Comparison of ENCODE assay signal across 8 cellular contexts in genomic region chrX:154411981-154412340, GRCh38. TPM values are rescaled to one million over a fixed set of nuclear protein-coding genes. Genes with fewer than 3 reads are reported as not detected.
DNase-seq lines count a peak whose midpoint lies in the region; ATAC-seq and TF ChIP-seq lines count a peak whose summit lies in the region.

No MANE protein-coding gene starts in this region.

- intact Hi-C loops in activated CD4-positive, alpha-beta T cell treated with anti-CD3 and anti-CD28 coated beads, Interleukin-2, amount 10 ng/mL, durations not matched to agents 24 days and 14 days (cut with micrococcal nuclease): loop anchor here (1.0 kb wide), 1 partner anchor 16 kb away; the partner anchor contains the start of gene ATP6AP1

- no peak overlapping the region for H2AK5ac ChIP-seq in mesendoderm (ENCODE audit: low read length)

- H4K8ac ChIP-seq in mesendoderm (ENCODE audit: low read depth, low read length): no peak overlapping the region

- TF ChIP-seq POLR2A in suprapubic skin (IDR thresholded peaks at IDR 0.05): peak in 1 of 2 donors; percentile 14

- DNase-seq in GM12865 (ENCODE audit: low read depth) (peak; percentile 73), NCI-H187 treated with DMSO at 0.1 percent for 48 hours (lab: John Stamatoyannopoulos, UW) (peak; percentile 23), mesendoderm (peak; percentile 67), suprapubic skin (ENCODE audit: low spot score in 2 of 2) (peak in 1 of 2 donors; percentile 82)
- peak; percentile 85 for DNase-seq in activated CD4-positive, alpha-beta T cell treated with anti-CD3 and anti-CD28 coated beads, Interleukin-2, amount 10 ng/mL, durations not matched to agents 24 days and 14 days
- DNase-seq in effector CD8-positive, alpha-beta T cell (lab: John Stamatoyannopoulos, UW): peak; percentile 6

- no peak overlapping the region for H2BK5ac ChIP-seq in mesendoderm (ENCODE audit: low read length)

- peak overlapping the region; percentile 82 for H3K9ac ChIP-seq in mesendoderm (ENCODE audit: low read length)

- no peak overlapping the region for H3K18ac ChIP-seq in mesendoderm (ENCODE audit: low read length)

- H3K79me1 ChIP-seq in mesendoderm (ENCODE audit: low read length): no peaks in the 10 kb centered on the region

- no peaks in the 10 kb centered on the region for H3K9me3 Mint-ChIP-seq in activated CD4-positive, alpha-beta T cell treated with anti-CD3 and anti-CD28 coated beads, Interleukin-2, amount 10 ng/mL, durations not matched to agents 24 days and 14 days

- peaks cover 12% of the 10 kb centered on the region for H3K36me3 Mint-ChIP-seq in activated CD4-positive, alpha-beta T cell treated with anti-CD3 and anti-CD28 coated beads, Interleukin-2, amount 10 ng/mL, durations not matched to agents 24 days and 14 days (ENCODE audit: low read depth)

- no peak for TF ChIP-seq CTCF in GM12865 (IDR thresholded peaks at IDR 0.05; ENCODE audit: insufficient read depth, low read depth, low read length, missing control alignments)
- TF ChIP-seq CTCF in suprapubic skin (IDR thresholded peaks at IDR 0.05): no peak

- H3K4ac ChIP-seq in mesendoderm (ENCODE audit: low read depth, low read length): peak overlapping the region; percentile 75

- no peaks in the 10 kb centered on the region for H3K9me3 ChIP-seq in suprapubic skin

- H3K27ac ChIP-seq in mesendoderm (ENCODE audit: low read depth, low read length) (peak overlapping the region; percentile 68), suprapubic skin (peak overlapping the region; percentile 94)

- peak overlapping the region; percentile 82 for H3K27ac Mint-ChIP-seq in activated CD4-positive, alpha-beta T cell treated with anti-CD3 and anti-CD28 coated beads, Interleukin-2, amount 10 ng/mL, durations not matched to agents 24 days and 14 days

- no peak for TF ChIP-seq EP300 in suprapubic skin (IDR thresholded peaks at IDR 0.05)

- H4K5ac ChIP-seq in mesendoderm (ENCODE audit: low read length): no peak overlapping the region

- H3K4me1 Mint-ChIP-seq in activated CD4-positive, alpha-beta T cell treated with anti-CD3 and anti-CD28 coated beads, Interleukin-2, amount 10 ng/mL, durations not matched to agents 24 days and 14 days: peaks cover 11% of the 10 kb centered on the region

- H3K4me3 ChIP-seq in GM12865 (ENCODE audit: low read depth, low read length) (peak overlapping the region; percentile 54), mesendoderm (ENCODE audit: low read length) (peak overlapping the region; percentile 65), suprapubic skin (peak overlapping the region; percentile 81)

- H3K36me3 ChIP-seq in mesendoderm (ENCODE audit: control insufficient read depth, insufficient read depth, low read length) (no peaks in the 10 kb centered on the region), suprapubic skin (no peaks in the 10 kb centered on the region)

- no peaks in the 10 kb centered on the region for H3K79me2 ChIP-seq in mesendoderm (ENCODE audit: control insufficient read depth, insufficient read depth, low read length)

- H3K27me3 Mint-ChIP-seq in activated CD4-positive, alpha-beta T cell treated with anti-CD3 and anti-CD28 coated beads, Interleukin-2, amount 10 ng/mL, durations not matched to agents 24 days and 14 days: no peaks in the 10 kb centered on the region

- H3K4me3 Mint-ChIP-seq in activated CD4-positive, alpha-beta T cell treated with anti-CD3 and anti-CD28 coated beads, Interleukin-2, amount 10 ng/mL, durations not matched to agents 24 days and 14 days: peak overlapping the region; percentile 84

- H2BK15ac ChIP-seq in mesendoderm (replicated peaks; ENCODE audit: low read depth): no peak overlapping the region

- H3K56ac ChIP-seq in mesendoderm (ENCODE audit: low read length): peak overlapping the region; percentile 93

- H3K4me2 ChIP-seq in mesendoderm (ENCODE audit: low read length): peak overlapping the region; percentile 20

- no peaks in the 10 kb centered on the region for H3K4me1 ChIP-seq in mesendoderm (ENCODE audit: control insufficient read depth, low read depth, low read length)
- H3K4me1 ChIP-seq in suprapubic skin: peaks cover 12% of the 10 kb centered on the region

- no CpG with 5 or more reads among the region's 29 CpGs for WGBS in mesendoderm (ENCODE audit: extremely low coverage, insufficient coverage, low lambda C conversion rate)
- WGBS in suprapubic skin: 60% methylated on average over 3 of the region's 29 CpGs

- peak; percentile 59 for ATAC-seq in HG02642 (IDR thresholded peaks at IDR 0.05; ENCODE audit: poor library complexity, unreplicated experiment)
- ATAC-seq in GM19455 (IDR thresholded peaks at IDR 0.05; ENCODE audit: unreplicated experiment): no peak

- H3K27me3 ChIP-seq in mesendoderm (ENCODE audit: insufficient read depth, low read length, poor library complexity) (no peaks in the 10 kb centered on the region), suprapubic skin (no peaks in the 10 kb centered on the region)

- H3K23ac ChIP-seq in mesendoderm (ENCODE audit: low read length): no peak overlapping the region

- H2BK120ac ChIP-seq in mesendoderm (ENCODE audit: low read depth, low read length): no peak overlapping the region

RNA-seq across cellular contexts. Expression of gene TAFAZZIN, which starts 0.6 kb away (rescaled TPM):
- total RNA-seq in activated CD4-positive, alpha-beta T cell treated with anti-CD3 and anti-CD28 coated beads, Interleukin-2, amount 10 ng/mL, durations not matched to agents 24 days and 14 days: 65.5 and 66.0 TPM in 2 replicates
- polyA plus RNA-seq in mesendoderm (2013, experiment 1 of 2): 10.0 TPM
- 9.7 TPM for polyA plus RNA-seq in mesendoderm (2013, experiment 2 of 2)
- 100 to 1,000 TPM in 1 of 4 donors, 10 to 100 TPM in 3; 37.7 to 122 (median 47.8) TPM for total RNA-seq in suprapubic skin

RNA-seq across cellular contexts. Expression of gene DNASE1L1, which starts 2.9 kb away (rescaled TPM):
- 13.5 and 13.8 TPM in 2 replicates for total RNA-seq in activated CD4-positive, alpha-beta T cell treated with anti-CD3 and anti-CD28 coated beads, Interleukin-2, amount 10 ng/mL, durations not matched to agents 24 days and 14 days
- polyA plus RNA-seq in mesendoderm (2013, experiment 1 of 2): 3.5 TPM
- 3.4 TPM for polyA plus RNA-seq in mesendoderm (2013, experiment 2 of 2)
- 10 to 100 TPM; 14.6 to 30.7 (median 21.2) TPM for total RNA-seq in suprapubic skin

RNA-seq across cellular contexts. Expression of gene RPL10, which starts 13.8 kb away (rescaled TPM):
- 2,338 and 2,364 TPM in 2 replicates for total RNA-seq in activated CD4-positive, alpha-beta T cell treated with anti-CD3 and anti-CD28 coated beads, Interleukin-2, amount 10 ng/mL, durations not matched to agents 24 days and 14 days
- polyA plus RNA-seq in mesendoderm (2013, experiment 1 of 2): 3,546 TPM
- polyA plus RNA-seq in mesendoderm (2013, experiment 2 of 2): 3,495 TPM
- total RNA-seq in suprapubic skin: 1,000 to 10,000 TPM; 3,684 to 7,390 (median 6,600) TPM

RNA-seq across cellular contexts. Expression of gene ATP6AP1, which starts 16.5 kb away (rescaled TPM):
- total RNA-seq in activated CD4-positive, alpha-beta T cell treated with anti-CD3 and anti-CD28 coated beads, Interleukin-2, amount 10 ng/mL, durations not matched to agents 24 days and 14 days: 43.5 and 43.6 TPM in 2 replicates
- 31.3 TPM for polyA plus RNA-seq in mesendoderm (2013, experiment 1 of 2)
- polyA plus RNA-seq in mesendoderm (2013, experiment 2 of 2): 32.0 TPM
- total RNA-seq in suprapubic skin: 10 to 100 TPM; 47.0 to 64.4 (median 60.0) TPM

RNA-seq across cellular contexts. Expression of gene GDI1, which starts 25.0 kb away (rescaled TPM):
- 118 and 120 TPM in 2 replicates for total RNA-seq in activated CD4-positive, alpha-beta T cell treated with anti-CD3 and anti-CD28 coated beads, Interleukin-2, amount 10 ng/mL, durations not matched to agents 24 days and 14 days
- 65.9 TPM for polyA plus RNA-seq in mesendoderm (2013, experiment 1 of 2)
- 67.9 TPM for polyA plus RNA-seq in mesendoderm (2013, experiment 2 of 2)
- 100 to 1,000 TPM in 1 of 4 donors, 10 to 100 TPM in 3; 64.9 to 115 (median 73.6) TPM for total RNA-seq in suprapubic skin
